9 cellular contexts compared by ENCODE assay signal in the genomic region with DNA sequence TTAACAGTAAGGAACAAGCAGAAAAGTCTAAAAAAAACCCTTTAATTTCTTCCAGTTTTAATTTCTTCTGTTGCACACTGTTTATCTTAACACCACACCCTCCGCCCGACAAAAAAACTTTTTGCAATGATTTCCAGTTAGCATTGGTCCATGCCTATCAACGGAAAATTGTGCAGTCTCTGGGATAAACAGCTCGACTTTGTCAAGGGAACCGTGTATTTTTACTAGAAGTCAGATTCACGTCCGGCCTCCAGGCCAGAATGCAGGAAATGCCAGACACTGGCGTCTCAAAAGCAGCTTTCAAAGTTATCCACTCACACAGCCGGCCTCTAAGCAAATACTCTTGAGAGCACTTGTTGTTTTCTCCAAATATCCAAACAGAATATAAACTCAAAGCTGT. TPM values are rescaled to one million over a fixed set of nuclear protein-coding genes. Genes with fewer than 3 reads are reported as not detected.
A peak's percentile ranks its signal among the peaks of the same experiment; 100 is the strongest.
DNase-seq lines count a peak whose midpoint lies in the region; ATAC-seq and TF ChIP-seq lines count a peak whose summit lies in the region.
"Had no signal": no experiment of that assay in that cellular context is flagged by ENCODE, and none has a peak within 500 bp of the region (broad histone marks: within the 10 kb centered on the region; RNA-seq: fewer than 3 reads in every experiment).

No MANE protein-coding gene starts in this region.

- H3K4me1 Mint-ChIP-seq in T-helper 1 cell treated with Interleukin-12 subunit alpha and Interleukin-12 subunit beta and Interleukin-4 antibody, amounts not matched to agents 30 μg/mL and 1 μg/mL, for 36 hours (ENCODE audit: low read depth) = peaks cover 53% of the 10 kb centered on the region

- peak overlapping the region in 2 of 4 donors; percentile 46 to 68 for H3K27ac ChIP-seq in body of pancreas

- no peak for DNase-seq in T-helper 1 cell
- DNase-seq in body of pancreas = peak in 1 of 4 donors; percentile 36
- peak; percentile 81 for DNase-seq in iris pigment epithelial cell (ENCODE audit: low read depth)
- DNase-seq in stromal cell of bone marrow (ENCODE audit: low read depth) = peak; percentile 28
- DNase-seq in NCI-H1694 treated with DMSO at 0.1 percent for 48 hours (lab: John Stamatoyannopoulos, UW) = no peak
- no peak for DNase-seq in SW480 (ENCODE audit: low spot score)

- peak overlapping the region; percentile 64 for H3K27ac Mint-ChIP-seq in T-helper 1 cell treated with Interleukin-12 subunit alpha and Interleukin-12 subunit beta and Interleukin-4 antibody, amounts not matched to agents 30 μg/mL and 1 μg/mL, for 36 hours

- H3K27me3 Mint-ChIP-seq in T-helper 1 cell treated with Interleukin-12 subunit alpha and Interleukin-12 subunit beta and Interleukin-4 antibody, amounts not matched to agents 30 μg/mL and 1 μg/mL, for 36 hours (ENCODE audit: low read depth) = no peaks in the 10 kb centered on the region

- no peak for TF ChIP-seq POLR2A in body of pancreas (IDR thresholded peaks at IDR 0.05)

- H3K9me3 Mint-ChIP-seq in T-helper 1 cell treated with Interleukin-12 subunit alpha and Interleukin-12 subunit beta and Interleukin-4 antibody, amounts not matched to agents 30 μg/mL and 1 μg/mL, for 36 hours = peaks cover 6% of the 10 kb centered on the region

- 28 to 43% methylated on average over 9 of the region's 9 CpGs for WGBS in body of pancreas, 2 donors

- TF ChIP-seq CTCF in body of pancreas (IDR thresholded peaks at IDR 0.05) = no peak

- H3K36me3 ChIP-seq in body of pancreas (replicated peaks in 1 of 2; ENCODE audit: insufficient read depth in 1 of 2, low read depth in 2 of 2) = peaks cover 0 to 2% of the 10 kb centered on the region in 2 donors

- H3K27me3 ChIP-seq in body of pancreas = no peaks in the 10 kb centered on the region

- H3K36me3 Mint-ChIP-seq in T-helper 1 cell treated with Interleukin-12 subunit alpha and Interleukin-12 subunit beta and Interleukin-4 antibody, amounts not matched to agents 30 μg/mL and 1 μg/mL, for 36 hours (ENCODE audit: low read depth) = peaks cover 50% of the 10 kb centered on the region

- no peak overlapping the region for H3K4me3 Mint-ChIP-seq in T-helper 1 cell treated with Interleukin-12 subunit alpha and Interleukin-12 subunit beta and Interleukin-4 antibody, amounts not matched to agents 30 μg/mL and 1 μg/mL, for 36 hours

- ATAC-seq in body of pancreas (peak; percentile 30), GM21423 (IDR thresholded peaks at IDR 0.05; ENCODE audit: unreplicated experiment) (no peak)

- intact Hi-C loops in body of pancreas (cut with DNase I) = no loop called here

- H3K4me3 ChIP-seq in body of pancreas = no peak overlapping the region

- no peaks in the 10 kb centered on the region for H3K9me3 ChIP-seq in body of pancreas

- H3K4me1 ChIP-seq in body of pancreas = peaks cover 15% of the 10 kb centered on the region

RNA-seq across cellular contexts. Expression of a gene that starts 0.4 kb away (rescaled TPM):
- total RNA-seq in body of pancreas = not detected
- total RNA-seq: astrocyte had no signal

RNA-seq across cellular contexts. Expression of a gene that starts 36.6 kb away (rescaled TPM):
- total RNA-seq in body of pancreas = 100 to 1,000 TPM in 1 of 2 donors, 10 to 100 TPM in 1; 74.2 to 131 TPM

RNA-seq across cellular contexts. Expression of a gene that starts 50.9 kb away (rescaled TPM):
- not detected for total RNA-seq in body of pancreas
- total RNA-seq: astrocyte had no signal

Comparison
In these comparisons a context has a peak if more than half of its experiments do, and no peak if none do; other contexts are left out.
1. DNase-seq: peak in iris pigment epithelial cell (single experiment) and stromal cell of bone marrow (single experiment); none in T-helper 1 cell (0 of 5), NCI-H1694 treated with DMSO at 0.1 percent for 48 hours (single experiment) and SW480 (single experiment).